In the genomic region with DNA sequence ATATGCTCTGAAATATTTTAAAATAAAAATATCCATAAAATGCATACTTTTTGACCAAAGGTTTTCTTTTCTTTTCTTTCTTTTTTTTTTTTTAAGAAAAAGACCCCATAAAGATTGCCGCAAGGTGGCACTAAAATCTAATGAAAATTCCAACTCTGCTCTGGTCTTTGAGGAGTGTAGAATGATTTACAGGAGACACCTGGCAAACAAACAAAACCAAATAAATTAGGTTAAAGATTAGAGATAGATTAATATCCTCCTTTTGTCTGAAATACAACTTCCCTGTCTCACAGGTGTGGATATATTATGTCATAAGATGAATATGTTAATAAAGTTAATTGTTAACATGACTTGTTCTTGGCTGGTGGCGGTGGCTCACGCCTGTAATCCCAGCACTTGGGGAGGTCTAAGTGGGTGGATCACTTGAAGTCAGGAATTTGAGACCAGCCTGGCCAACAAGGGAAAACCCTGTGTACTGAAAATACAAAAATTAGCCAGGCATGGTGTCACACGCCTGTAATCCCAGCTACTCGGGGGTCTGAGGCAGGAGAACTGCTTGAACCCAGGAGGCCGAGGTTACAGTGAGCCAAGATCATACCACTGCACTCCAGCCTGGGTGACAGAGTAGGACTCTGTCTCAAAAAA, we compare ENCODE assay signal across 8 cellular contexts. TPM values are rescaled to one million over a fixed set of nuclear protein-coding genes. Genes with fewer than 3 reads are reported as not detected.
DNase-seq lines count a peak whose midpoint lies in the region; ATAC-seq and TF ChIP-seq lines count a peak whose summit lies in the region.

No MANE protein-coding gene starts in this region.

- H2BK15ac ChIP-seq in mesendoderm (replicated peaks; ENCODE audit: low read depth), result no peak overlapping the region

- H3K4me2 ChIP-seq in mesendoderm (ENCODE audit: low read length), result no peak overlapping the region

- no peak overlapping the region for H2BK5ac ChIP-seq in mesendoderm (ENCODE audit: low read length)

- H2AK5ac ChIP-seq in mesendoderm (ENCODE audit: low read length), result no peak overlapping the region

- peak overlapping the region; percentile 59 to 99 (median 88) for H3K27ac ChIP-seq in heart left ventricle
- no peak overlapping the region for H3K27ac ChIP-seq in mesendoderm (ENCODE audit: low read depth, low read length)

- H3K9ac ChIP-seq in mesendoderm (ENCODE audit: low read length), result no peak overlapping the region

- no peak overlapping the region for H2BK120ac ChIP-seq in mesendoderm (ENCODE audit: low read depth, low read length)

- no peak for TF ChIP-seq POLR2A in heart left ventricle (IDR thresholded peaks at IDR 0.05)

- H3K4me3 ChIP-seq in heart left ventricle (peak overlapping the region in 5 of 12 donors; percentile 1 to 97 (median 7)), cardiac fibroblast (replicated peaks in 1 of 2; ENCODE audit: low read depth in 2 of 2, low read length in 2 of 2) (no peak overlapping the region), mesendoderm (ENCODE audit: low read length) (no peak overlapping the region)

- ATAC-seq in heart left ventricle (no peak), Right ventricle myocardium superior (ENCODE audit: poor library complexity) (no peak), HG03457 (IDR thresholded peaks at IDR 0.05; ENCODE audit: unreplicated experiment) (no peak), HG03175 (IDR thresholded peaks at IDR 0.05; ENCODE audit: unreplicated experiment) (no peak)

- H3K56ac ChIP-seq in mesendoderm (ENCODE audit: low read length), result no peak overlapping the region

- H3K36me3 ChIP-seq in heart left ventricle (peaks cover 0 to 9% (median 7%) of the 10 kb centered on the region in 9 donors), mesendoderm (ENCODE audit: control insufficient read depth, insufficient read depth, low read length) (no peaks in the 10 kb centered on the region)

- peaks cover 14% of the 10 kb centered on the region for H3K79me2 ChIP-seq in mesendoderm (ENCODE audit: control insufficient read depth, insufficient read depth, low read length)

- H3K4me1 ChIP-seq in heart left ventricle (peaks cover 0 to 48% (median 19%) of the 10 kb centered on the region in 12 donors), mesendoderm (ENCODE audit: control insufficient read depth, low read depth, low read length) (no peaks in the 10 kb centered on the region)

- no peak overlapping the region for H4K5ac ChIP-seq in mesendoderm (ENCODE audit: low read length)

- H3K27me3 ChIP-seq in heart left ventricle, result no peaks in the 10 kb centered on the region
- H3K27me3 ChIP-seq in mesendoderm (ENCODE audit: insufficient read depth, low read length, poor library complexity), result no peaks in the 10 kb centered on the region

- intact Hi-C loops in heart left ventricle (cut with DNase I) (loop anchor here in 8 of 10 donors (1.0 to 10.0 kb wide), 6 partner anchors 151 to 199 kb away; no protein-coding TSS in a partner anchor), Right ventricle myocardium superior (cut with DNase I) (no loop called here)

- peak in 1 of 5 donors; percentile 17 for DNase-seq in heart left ventricle
- no peak for DNase-seq in Right ventricle myocardium superior
- peak; percentile 72 for DNase-seq in NCI-H2171 treated with DMSO at 0.1 percent for 48 hours (lab: John Stamatoyannopoulos, UW)
- DNase-seq in cardiac fibroblast (ENCODE audit: low read depth in 2 of 2), result peak; percentile 75 to 79
- DNase-seq in mesendoderm, result peak; percentile 72
- DNase-seq in NCI-H2107 (lab: John Stamatoyannopoulos, UW), result no peak

- H3K18ac ChIP-seq in mesendoderm (ENCODE audit: low read length), result no peak overlapping the region

- H4K8ac ChIP-seq in mesendoderm (ENCODE audit: low read depth, low read length), result no peak overlapping the region

- H3K4ac ChIP-seq in mesendoderm (ENCODE audit: low read depth, low read length), result no peak overlapping the region

- no peak overlapping the region for H3K23ac ChIP-seq in mesendoderm (ENCODE audit: low read length)

- no peaks in the 10 kb centered on the region for H3K79me1 ChIP-seq in mesendoderm (ENCODE audit: low read length)

- TF ChIP-seq CTCF in heart left ventricle (IDR thresholded peaks at IDR 0.05) (peak; percentile 43 to 79 (median 70)), cardiac fibroblast (IDR thresholded peaks at IDR 0.05; ENCODE audit: low read depth, low read length) (peak; percentile 29)

- no peaks in the 10 kb centered on the region for H3K9me3 ChIP-seq in heart left ventricle

- 37 to 51% (median 45%) methylated on average over 6 of the region's 6 CpGs for WGBS in heart left ventricle, 4 donors
- no CpG with 5 or more reads among the region's 6 CpGs for WGBS in mesendoderm (ENCODE audit: extremely low coverage, insufficient coverage, low lambda C conversion rate)

RNA-seq across cellular contexts. Expression of a gene that starts 3.5 kb away (rescaled TPM):
- total RNA-seq in heart left ventricle (100 to 1,000 TPM; 105 to 429 (median 169) TPM), Right ventricle myocardium superior (199 TPM)
- 100 to 1,000 TPM; 136 to 238 TPM for polyA plus RNA-seq in heart left ventricle
- 109 TPM for polyA plus RNA-seq in mesendoderm (2013, experiment 1 of 2)
- 109 TPM for polyA plus RNA-seq in mesendoderm (2013, experiment 2 of 2)

Comparison
In these comparisons a context has a peak if more than half of its experiments do, and no peak if none do; other contexts are left out.
1. DNase-seq: peak in NCI-H2171 treated with DMSO at 0.1 percent for 48 hours (single experiment), cardiac fibroblast (2 of 2) and mesendoderm (single experiment); none in Right ventricle myocardium superior (single experiment) and NCI-H2107 (single experiment).